In genomic region chr10:97134983-97135382, GRCh38 we compare ENCODE assay signal across 1 cellular context.
TF ChIP-seq lines count a peak whose summit lies in the region.

No MANE protein-coding gene starts in this region.

TF ChIP-seq in HepG2, 621 proteins besides CTCF, POLR2A, EP300 and RAD21:
- no peak for TF ChIP-seq ZNF20 (CRISPR knock-in tag; IDR thresholded peaks at IDR 0.05)
- no peak for TF ChIP-seq GZF1 (CRISPR knock-in tag; IDR thresholded peaks at IDR 0.05)
- no peak for TF ChIP-seq SP4 (CRISPR knock-in tag; IDR thresholded peaks at IDR 0.05)
- TF ChIP-seq ZNF788 (CRISPR knock-in tag; IDR thresholded peaks at IDR 0.05; ENCODE audit: borderline replicate concordance): no peak
- TF ChIP-seq, protein P1, sequence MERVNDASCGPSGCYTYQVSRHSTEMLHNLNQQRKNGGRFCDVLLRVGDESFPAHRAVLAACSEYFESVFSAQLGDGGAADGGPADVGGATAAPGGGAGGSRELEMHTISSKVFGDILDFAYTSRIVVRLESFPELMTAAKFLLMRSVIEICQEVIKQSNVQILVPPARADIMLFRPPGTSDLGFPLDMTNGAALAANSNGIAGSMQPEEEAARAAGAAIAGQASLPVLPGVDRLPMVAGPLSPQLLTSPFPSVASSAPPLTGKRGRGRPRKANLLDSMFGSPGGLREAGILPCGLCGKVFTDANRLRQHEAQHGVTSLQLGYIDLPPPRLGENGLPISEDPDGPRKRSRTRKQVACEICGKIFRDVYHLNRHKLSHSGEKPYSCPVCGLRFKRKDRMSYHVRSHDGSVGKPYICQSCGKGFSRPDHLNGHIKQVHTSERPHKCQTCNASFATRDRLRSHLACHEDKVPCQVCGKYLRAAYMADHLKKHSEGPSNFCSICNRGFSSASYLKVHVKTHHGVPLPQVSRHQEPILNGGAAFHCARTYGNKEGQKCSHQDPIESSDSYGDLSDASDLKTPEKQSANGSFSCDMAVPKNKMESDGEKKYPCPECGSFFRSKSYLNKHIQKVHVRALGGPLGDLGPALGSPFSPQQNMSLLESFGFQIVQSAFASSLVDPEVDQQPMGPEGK (CRISPR knock-in tag; IDR thresholded peaks at IDR 0.05): no peak
- no peak for TF ChIP-seq NR1H2 (CRISPR knock-in tag; IDR thresholded peaks at IDR 0.05; ENCODE audit: borderline replicate concordance, low read depth)
- no peak for TF ChIP-seq ZNF639 (CRISPR knock-in tag; conservative IDR thresholded peaks at IDR 0.05)
- no peak for TF ChIP-seq ZFAT (CRISPR knock-in tag; conservative IDR thresholded peaks at IDR 0.05)
- TF ChIP-seq IKZF4 (CRISPR knock-in tag; IDR thresholded peaks at IDR 0.05; ENCODE audit: borderline replicate concordance, low read depth, not compliant biosample characterization): no peak
- TF ChIP-seq ZNF30 (CRISPR knock-in tag; IDR thresholded peaks at IDR 0.05): no peak
- TF ChIP-seq ZNF432 (CRISPR knock-in tag; IDR thresholded peaks at IDR 0.05; ENCODE audit: borderline replicate concordance): no peak
- TF ChIP-seq, protein P2, sequence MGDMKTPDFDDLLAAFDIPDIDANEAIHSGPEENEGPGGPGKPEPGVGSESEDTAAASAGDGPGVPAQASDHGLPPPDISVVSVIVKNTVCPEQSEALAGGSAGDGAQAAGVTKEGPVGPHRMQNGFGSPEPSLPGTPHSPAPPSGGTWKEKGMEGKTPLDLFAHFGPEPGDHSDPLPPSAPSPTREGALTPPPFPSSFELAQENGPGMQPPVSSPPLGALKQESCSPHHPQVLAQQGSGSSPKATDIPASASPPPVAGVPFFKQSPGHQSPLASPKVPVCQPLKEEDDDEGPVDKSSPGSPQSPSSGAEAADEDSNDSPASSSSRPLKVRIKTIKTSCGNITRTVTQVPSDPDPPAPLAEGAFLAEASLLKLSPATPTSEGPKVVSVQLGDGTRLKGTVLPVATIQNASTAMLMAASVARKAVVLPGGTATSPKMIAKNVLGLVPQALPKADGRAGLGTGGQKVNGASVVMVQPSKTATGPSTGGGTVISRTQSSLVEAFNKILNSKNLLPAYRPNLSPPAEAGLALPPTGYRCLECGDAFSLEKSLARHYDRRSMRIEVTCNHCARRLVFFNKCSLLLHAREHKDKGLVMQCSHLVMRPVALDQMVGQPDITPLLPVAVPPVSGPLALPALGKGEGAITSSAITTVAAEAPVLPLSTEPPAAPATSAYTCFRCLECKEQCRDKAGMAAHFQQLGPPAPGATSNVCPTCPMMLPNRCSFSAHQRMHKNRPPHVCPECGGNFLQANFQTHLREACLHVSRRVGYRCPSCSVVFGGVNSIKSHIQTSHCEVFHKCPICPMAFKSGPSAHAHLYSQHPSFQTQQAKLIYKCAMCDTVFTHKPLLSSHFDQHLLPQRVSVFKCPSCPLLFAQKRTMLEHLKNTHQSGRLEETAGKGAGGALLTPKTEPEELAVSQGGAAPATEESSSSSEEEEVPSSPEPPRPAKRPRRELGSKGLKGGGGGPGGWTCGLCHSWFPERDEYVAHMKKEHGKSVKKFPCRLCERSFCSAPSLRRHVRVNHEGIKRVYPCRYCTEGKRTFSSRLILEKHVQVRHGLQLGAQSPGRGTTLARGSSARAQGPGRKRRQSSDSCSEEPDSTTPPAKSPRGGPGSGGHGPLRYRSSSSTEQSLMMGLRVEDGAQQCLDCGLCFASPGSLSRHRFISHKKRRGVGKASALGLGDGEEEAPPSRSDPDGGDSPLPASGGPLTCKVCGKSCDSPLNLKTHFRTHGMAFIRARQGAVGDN (CRISPR knock-in tag; IDR thresholded peaks at IDR 0.05): peak; percentile 66
- TF ChIP-seq CREM (IDR thresholded peaks at IDR 0.05): peak; percentile 13; the same call in 1 of the 2 replicates
- no peak for TF ChIP-seq CREM (CRISPR knock-in tag; IDR thresholded peaks at IDR 0.05)
- TF ChIP-seq NCOR1 (IDR thresholded peaks at IDR 0.05; ENCODE audit: borderline replicate concordance, low read length): no peak
- TF ChIP-seq, protein P3, sequence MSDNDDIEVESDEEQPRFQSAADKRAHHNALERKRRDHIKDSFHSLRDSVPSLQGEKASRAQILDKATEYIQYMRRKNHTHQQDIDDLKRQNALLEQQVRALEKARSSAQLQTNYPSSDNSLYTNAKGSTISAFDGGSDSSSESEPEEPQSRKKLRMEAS (IDR thresholded peaks at IDR 0.05): peak; percentile 58
TF ChIP-seq in HepG2: peak in this region for 3.
